Comparison of ENCODE assay signal across 8 cellular contexts in genomic region chr14:104794099-104794498, GRCh38. TPM values are rescaled to one million over a fixed set of nuclear protein-coding genes. Genes with fewer than 3 reads are reported as not detected.
DNase-seq lines count a peak whose midpoint lies in the region; ATAC-seq, FAIRE-seq and TF ChIP-seq lines count a peak whose summit lies in the region.

No MANE protein-coding gene starts in this region.

- H3K36me3 Mint-ChIP-seq in T-helper 1 cell treated with Interleukin-12 subunit alpha and Interleukin-12 subunit beta and Interleukin-4 antibody, amounts not matched to agents 30 μg/mL and 1 μg/mL, for 36 hours (ENCODE audit: low read depth): peaks cover 6% of the 10 kb centered on the region
- H3K36me3 Mint-ChIP-seq in dendritic cell treated with granulocyte-macrophage colony-stimulating factor and Interleukin-4, amounts not matched to agents 40 ng/mL and 50 ng/mL, for 4 days (ENCODE audit: low read depth): peaks cover 56% of the 10 kb centered on the region

- ATAC-seq in lower lobe of right lung (peak; percentile 23 to 29), HG03025 (IDR thresholded peaks at IDR 0.05; ENCODE audit: low FRiP score, unreplicated experiment) (no peak)

- H3K4me3 Mint-ChIP-seq in T-helper 1 cell treated with Interleukin-12 subunit alpha and Interleukin-12 subunit beta and Interleukin-4 antibody, amounts not matched to agents 30 μg/mL and 1 μg/mL, for 36 hours: peak overlapping the region; percentile 86
- peak overlapping the region; percentile 89 for H3K4me3 Mint-ChIP-seq in dendritic cell treated with granulocyte-macrophage colony-stimulating factor and Interleukin-4, amounts not matched to agents 40 ng/mL and 50 ng/mL, for 4 days

- H3K27ac ChIP-seq in cardiac muscle cell (peak overlapping the region; percentile 75), lower lobe of right lung (peak overlapping the region; percentile 70), suprapubic skin (no peak overlapping the region)

- WGBS in suprapubic skin: 10% methylated on average over 14 of the region's 15 CpGs

- H3K27ac Mint-ChIP-seq in T-helper 1 cell treated with Interleukin-12 subunit alpha and Interleukin-12 subunit beta and Interleukin-4 antibody, amounts not matched to agents 30 μg/mL and 1 μg/mL, for 36 hours: peak overlapping the region; percentile 83
- peak overlapping the region; percentile 81 for H3K27ac Mint-ChIP-seq in dendritic cell treated with granulocyte-macrophage colony-stimulating factor and Interleukin-4, amounts not matched to agents 40 ng/mL and 50 ng/mL, for 4 days

- H3K4me3 ChIP-seq in cardiac muscle cell (peak overlapping the region; percentile 96), lower lobe of right lung (peak overlapping the region; percentile 71), suprapubic skin (peak overlapping the region; percentile 92)

- H3K4me1 ChIP-seq in cardiac muscle cell (ENCODE audit: low read depth) (peaks cover 29% of the 10 kb centered on the region), lower lobe of right lung (peaks cover 80% of the 10 kb centered on the region), suprapubic skin (peaks cover 74% of the 10 kb centered on the region)

- H3K9me3 ChIP-seq in cardiac muscle cell (ENCODE audit: low read depth) (no peaks in the 10 kb centered on the region), lower lobe of right lung (no peaks in the 10 kb centered on the region), suprapubic skin (no peaks in the 10 kb centered on the region)

- no peaks in the 10 kb centered on the region for H3K27me3 ChIP-seq in cardiac muscle cell
- no peaks in the 10 kb centered on the region for H3K27me3 ChIP-seq in lower lobe of right lung (ENCODE audit: low read depth)
- no peaks in the 10 kb centered on the region for H3K27me3 ChIP-seq in suprapubic skin

- peaks cover 35% of the 10 kb centered on the region for H3K4me1 Mint-ChIP-seq in T-helper 1 cell treated with Interleukin-12 subunit alpha and Interleukin-12 subunit beta and Interleukin-4 antibody, amounts not matched to agents 30 μg/mL and 1 μg/mL, for 36 hours (ENCODE audit: low read depth)
- peaks cover 89% of the 10 kb centered on the region for H3K4me1 Mint-ChIP-seq in dendritic cell treated with granulocyte-macrophage colony-stimulating factor and Interleukin-4, amounts not matched to agents 40 ng/mL and 50 ng/mL, for 4 days (ENCODE audit: low read depth)

- H3K36me3 ChIP-seq in cardiac muscle cell: peaks cover 6% of the 10 kb centered on the region
- peaks cover 31% of the 10 kb centered on the region for H3K36me3 ChIP-seq in lower lobe of right lung
- peaks cover 29% of the 10 kb centered on the region for H3K36me3 ChIP-seq in suprapubic skin

- FAIRE-seq in RCC 7860 (lab: Jason Lieb, UNC): no peak

- no peak for TF ChIP-seq EP300 in suprapubic skin (IDR thresholded peaks at IDR 0.05)

- no peak for TF ChIP-seq POLR2A in suprapubic skin (IDR thresholded peaks at IDR 0.05)

- TF ChIP-seq CTCF in cardiac muscle cell (IDR thresholded peaks at IDR 0.05; ENCODE audit: low read depth, low read length): no peak
- no peak for TF ChIP-seq CTCF in lower lobe of right lung (IDR thresholded peaks at IDR 0.05)
- no peak for TF ChIP-seq CTCF in suprapubic skin (IDR thresholded peaks at IDR 0.05)

- H3K27me3 Mint-ChIP-seq in T-helper 1 cell treated with Interleukin-12 subunit alpha and Interleukin-12 subunit beta and Interleukin-4 antibody, amounts not matched to agents 30 μg/mL and 1 μg/mL, for 36 hours (ENCODE audit: low read depth): peaks cover 10% of the 10 kb centered on the region
- H3K27me3 Mint-ChIP-seq in dendritic cell treated with granulocyte-macrophage colony-stimulating factor and Interleukin-4, amounts not matched to agents 40 ng/mL and 50 ng/mL, for 4 days: peaks cover 11% of the 10 kb centered on the region

- DNase-seq in cardiac muscle cell (ENCODE audit: low read depth in 1 of 2, low spot score in 1 of 2): peak; percentile 71 to 82
- no peak for DNase-seq in cardiac septum (ENCODE audit: low spot score)
- peak; percentile 77 for DNase-seq in lower lobe of right lung
- DNase-seq in suprapubic skin (ENCODE audit: low spot score in 2 of 2): no peak
- no peak for DNase-seq in RCC 7860 (ENCODE audit: low spot score)

- intact Hi-C loops in cardiac septum (cut with DNase I) (no loop called here), lower lobe of right lung (cut with DNase I) (no loop called here)
- intact Hi-C loops in dendritic cell treated with granulocyte-macrophage colony-stimulating factor and Interleukin-4, amounts not matched to agents 40 ng/mL and 50 ng/mL, for 4 days (cut with micrococcal nuclease): no loop called here

- H3K9me3 Mint-ChIP-seq in T-helper 1 cell treated with Interleukin-12 subunit alpha and Interleukin-12 subunit beta and Interleukin-4 antibody, amounts not matched to agents 30 μg/mL and 1 μg/mL, for 36 hours: no peaks in the 10 kb centered on the region
- no peaks in the 10 kb centered on the region for H3K9me3 Mint-ChIP-seq in dendritic cell treated with granulocyte-macrophage colony-stimulating factor and Interleukin-4, amounts not matched to agents 40 ng/mL and 50 ng/mL, for 4 days

RNA-seq across cellular contexts. Expression of gene AKT1, which starts 1.4 kb away (rescaled TPM):
- total RNA-seq in cardiac muscle cell (173 and 190 TPM in 2 replicates), cardiac septum (172 TPM), lower lobe of right lung (154 TPM), suprapubic skin (10 to 100 TPM; 63.1 to 77.6 (median 70.4) TPM)
- 218 and 242 TPM in 2 replicates for polyA plus RNA-seq in cardiac muscle cell

RNA-seq across cellular contexts. Expression of gene ZBTB42, which starts 6.8 kb away (rescaled TPM):
- total RNA-seq in cardiac muscle cell (14.4 and 26.4 TPM in 2 replicates), cardiac septum (8.6 TPM), lower lobe of right lung (13.1 TPM), suprapubic skin (1 to 10 TPM; 3.7 to 9.8 (median 7.8) TPM)
- polyA plus RNA-seq in cardiac muscle cell: 7.6 and 9.6 TPM in 2 replicates

RNA-seq across cellular contexts. Expression of gene SIVA1, which starts 41.2 kb away (rescaled TPM):
- total RNA-seq in cardiac muscle cell (217 and 278 TPM in 2 replicates), cardiac septum (50.9 TPM), lower lobe of right lung (66.3 TPM), suprapubic skin (100 to 1,000 TPM in 3 of 4 donors, 10 to 100 TPM in 1; 94.0 to 159 (median 142) TPM)
- 124 and 145 TPM in 2 replicates for polyA plus RNA-seq in cardiac muscle cell

Comparison
In these comparisons a context has a peak if more than half of its experiments do, and no peak if none do; other contexts are left out.
1. DNase-seq: peak in cardiac muscle cell (2 of 2) and lower lobe of right lung (single experiment); none in cardiac septum (single experiment), suprapubic skin (0 of 2) and RCC 7860 (single experiment).
2. Peak in every context shown above with its lines, with median percentiles within 50 percentile points of each other: H3K4me3 ChIP-seq.